38 cellular contexts compared by ENCODE assay signal in genomic region chr19:17627161-17627560, GRCh38.
"Had no signal": no experiment of that assay in that cellular context is flagged by ENCODE, and none has a peak within 500 bp of the region (broad histone marks: within the 10 kb centered on the region; RNA-seq: fewer than 3 reads in every experiment).

No MANE protein-coding gene starts in this region.

- H3K4me1 ChIP-seq: ascending aorta had no signal

- H3K27me3 ChIP-seq: ascending aorta, cardiac muscle cell had no signal

- H3K27ac ChIP-seq: ascending aorta, cardiac muscle cell, WERI-Rb-1 had no signal

- ATAC-seq: activated CD4-positive, alpha-beta T cell treated with anti-CD3 and anti-CD28 coated beads for 36 hours; activated CD4-positive, CD25-positive, alpha-beta regulatory T cell treated with anti-CD3 and anti-CD28 coated beads, Interleukin-2, amount 50 U/mL, for 24 hours; activated CD8-positive, alpha-beta memory T cell treated with anti-CD3 and anti-CD28 coated beads, Interleukin-2, amount 10 ng/mL, durations not matched to agents 7 days and 5 days; activated CD8-positive, alpha-beta T cell treated with anti-CD3 and anti-CD28 coated beads, Interleukin-2, amount 10 ng/mL, durations not matched to agents 7 days and 5 days; activated naive CD8-positive, alpha-beta T cell treated with anti-CD3 and anti-CD28 coated beads, Interleukin-2, amount 50 U/mL, for 24 hours; WTC11 had no signal

- H3K4me1 Mint-ChIP-seq: activated CD4-positive, alpha-beta T cell treated with anti-CD3 and anti-CD28 coated beads for 36 hours; activated naive CD4-positive, alpha-beta T cell treated with anti-CD3 and anti-CD28 coated beads, Interleukin-2, amount 50 U/mL, for 24 hours; brain; central memory CD8-positive, alpha-beta T cell; WTC11 had no signal

- H3K9me3 Mint-ChIP-seq: activated CD4-positive, alpha-beta T cell treated with anti-CD3 and anti-CD28 coated beads, Interleukin-2, amount 10 ng/mL, durations not matched to agents 7 days and 5 days; activated naive CD4-positive, alpha-beta T cell treated with anti-CD3 and anti-CD28 coated beads, Interleukin-2, amount 10 ng/mL, durations not matched to agents 7 days and 5 days; activated naive CD4-positive, alpha-beta T cell treated with anti-CD3 and anti-CD28 coated beads, Interleukin-2, amount 50 U/mL, for 24 hours; activated naive CD8-positive, alpha-beta T cell treated with anti-CD3 and anti-CD28 coated beads, Interleukin-2, amount 10 ng/mL, durations not matched to agents 7 days and 5 days; activated naive CD8-positive, alpha-beta T cell treated with anti-CD3 and anti-CD28 coated beads, Interleukin-2, amount 50 U/mL, for 24 hours; activated T-cell treated with anti-CD3 and anti-CD28 coated beads, Interleukin-2, amount 50 U/mL, for 24 hours; activated T-helper 2 cell treated with anti-CD3 and anti-CD28 coated beads, Interferon-gamma antibody, Interleukin-2, Interleukin-4, amounts not matched to agents 10 μg/mL and 5 μg/mL and 100 μg/mL, durations not matched to agents 14 hours and 24 hours and 36 hours; central memory CD8-positive, alpha-beta T cell; T-helper 1 cell treated with Interleukin-12 subunit alpha and Interleukin-12 subunit beta and Interleukin-4 antibody, amounts not matched to agents 30 μg/mL and 1 μg/mL, for 36 hours; T-helper 2 cell treated with Interferon-gamma antibody and Interleukin-4, amounts not matched to agents 5 μg/mL and 100 μg/mL, for 36 hours; WTC11 had no signal

- H3K27me3 Mint-ChIP-seq: activated CD4-positive, alpha-beta memory T cell treated with anti-CD3 and anti-CD28 coated beads, Interleukin-2, amount 10 ng/mL, durations not matched to agents 7 days and 5 days; activated CD4-positive, alpha-beta T cell treated with anti-CD3 and anti-CD28 coated beads, Interleukin-2, amount 10 ng/mL, durations not matched to agents 7 days and 5 days; activated CD8-positive, alpha-beta memory T cell treated with anti-CD3 and anti-CD28 coated beads, Interleukin-2, amount 10 ng/mL, durations not matched to agents 7 days and 5 days; activated naive CD4-positive, alpha-beta T cell treated with anti-CD3 and anti-CD28 coated beads, Interleukin-2, amount 10 ng/mL, durations not matched to agents 7 days and 5 days; activated naive CD4-positive, alpha-beta T cell treated with anti-CD3 and anti-CD28 coated beads, Interleukin-2, amount 50 U/mL, for 24 hours; activated naive CD8-positive, alpha-beta T cell; activated T-cell treated with anti-CD3 and anti-CD28 coated beads, Interleukin-2, amount 50 U/mL, for 24 hours; brain; central memory CD8-positive, alpha-beta T cell had no signal

- H3K27ac Mint-ChIP-seq: activated CD4-positive, alpha-beta memory T cell treated with anti-CD3 and anti-CD28 coated beads, Interleukin-2, amount 10 ng/mL, durations not matched to agents 7 days and 5 days; activated CD4-positive, alpha-beta T cell treated with anti-CD3 and anti-CD28 coated beads for 36 hours; activated CD4-positive, alpha-beta T cell treated with anti-CD3 and anti-CD28 coated beads, Interleukin-2, amount 10 ng/mL, durations not matched to agents 7 days and 5 days; activated CD8-positive, alpha-beta memory T cell treated with anti-CD3 and anti-CD28 coated beads, Interleukin-2, amount 10 ng/mL, durations not matched to agents 7 days and 5 days; activated CD8-positive, alpha-beta T cell treated with anti-CD3 and anti-CD28 coated beads, Interleukin-2, amount 10 ng/mL, durations not matched to agents 7 days and 5 days; activated naive CD4-positive, alpha-beta T cell treated with anti-CD3 and anti-CD28 coated beads, Interleukin-2, amount 10 ng/mL, durations not matched to agents 7 days and 5 days; activated naive CD4-positive, alpha-beta T cell treated with anti-CD3 and anti-CD28 coated beads, Interleukin-2, amount 50 U/mL, for 24 hours; activated naive CD8-positive, alpha-beta T cell; activated naive CD8-positive, alpha-beta T cell treated with anti-CD3 and anti-CD28 coated beads, Interleukin-2, amount 10 ng/mL, durations not matched to agents 7 days and 5 days; activated naive CD8-positive, alpha-beta T cell treated with anti-CD3 and anti-CD28 coated beads, Interleukin-2, amount 50 U/mL, for 24 hours; activated T-cell treated with anti-CD3 and anti-CD28 coated beads, Interleukin-2, amount 50 U/mL, for 24 hours; activated T-helper 2 cell treated with anti-CD3 and anti-CD28 coated beads, Interferon-gamma antibody, Interleukin-2, Interleukin-4, amounts not matched to agents 10 μg/mL and 5 μg/mL and 100 μg/mL, durations not matched to agents 14 hours and 24 hours and 36 hours; brain; T-helper 1 cell treated with Interleukin-12 subunit alpha and Interleukin-12 subunit beta and Interleukin-4 antibody, amounts not matched to agents 30 μg/mL and 1 μg/mL, for 36 hours; T-helper 2 cell treated with Interferon-gamma antibody and Interleukin-4, amounts not matched to agents 5 μg/mL and 100 μg/mL, for 36 hours; WTC11 had no signal

- DNase-seq: activated CD4-positive, alpha-beta memory T cell treated with anti-CD3 and anti-CD28 coated beads, Interleukin-2, amount 10 ng/mL, durations not matched to agents 7 days and 5 days; activated CD4-positive, alpha-beta T cell treated with anti-CD3 and anti-CD28 coated beads for 1 hour; activated CD4-positive, alpha-beta T cell treated with anti-CD3 and anti-CD28 coated beads for 36 hours; activated CD4-positive, alpha-beta T cell treated with anti-CD3 and anti-CD28 coated beads for 48 hours; activated CD4-positive, alpha-beta T cell treated with anti-CD3 and anti-CD28 coated beads, Interleukin-2, amount 10 ng/mL, durations not matched to agents 7 days and 5 days; activated CD4-positive, alpha-beta T cell treated with anti-CD3 and anti-CD28 coated beads, Interleukin-2, amount 50 U/mL, for 48 hours; activated CD4-positive, CD25-positive, alpha-beta regulatory T cell; activated CD8-positive, alpha-beta memory T cell treated with anti-CD3 and anti-CD28 coated beads for 24 hours; activated CD8-positive, alpha-beta memory T cell treated with anti-CD3 and anti-CD28 coated beads, Interleukin-2, amount 10 ng/mL, durations not matched to agents 7 days and 5 days; activated CD8-positive, alpha-beta memory T cell treated with anti-CD3 and anti-CD28 coated beads, Interleukin-2, amount 50 U/mL, for 48 hours; activated CD8-positive, alpha-beta T cell treated with anti-CD3 and anti-CD28 coated beads, Interleukin-2, amount 10 ng/mL, durations not matched to agents 7 days and 5 days; activated effector memory CD4-positive, alpha-beta T cell treated with Interleukin-2 at 50 U/mL for 16 hours; activated gamma-delta T cell; activated naive CD4-positive, alpha-beta T cell treated with anti-CD3 and anti-CD28 coated beads, Interleukin-2, amount 10 ng/mL, durations not matched to agents 7 days and 5 days; activated naive CD4-positive, alpha-beta T cell treated with Interleukin-2 at 50 U/mL for 16 hours; activated naive CD8-positive, alpha-beta T cell treated with anti-CD3 and anti-CD28 coated beads, Interleukin-2, amount 10 ng/mL, durations not matched to agents 7 days and 5 days; activated naive CD8-positive, alpha-beta T cell treated with anti-CD3 and anti-CD28 coated beads, Interleukin-2, amount 50 U/mL, for 24 hours; activated T-cell treated with anti-CD3 and anti-CD28 coated beads, Interleukin-2, amount 50 U/mL, for 24 hours; activated T-cell treated with anti-CD3 and anti-CD28 coated beads, Interleukin-2, amount 50 U/mL, for 48 hours; amygdala; anterior cingulate cortex; caudate nucleus; cerebellar nuclear complex; T-helper 1 cell; T-helper 2 cell; T-helper 9 cell; WERI-Rb-1 had no signal

- H3K4me3 Mint-ChIP-seq: activated CD4-positive, alpha-beta memory T cell treated with anti-CD3 and anti-CD28 coated beads, Interleukin-2, amount 10 ng/mL, durations not matched to agents 7 days and 5 days; activated CD4-positive, alpha-beta T cell treated with anti-CD3 and anti-CD28 coated beads for 36 hours; activated CD4-positive, alpha-beta T cell treated with anti-CD3 and anti-CD28 coated beads, Interleukin-2, amount 10 ng/mL, durations not matched to agents 7 days and 5 days; activated CD8-positive, alpha-beta memory T cell treated with anti-CD3 and anti-CD28 coated beads, Interleukin-2, amount 10 ng/mL, durations not matched to agents 7 days and 5 days; activated CD8-positive, alpha-beta T cell treated with anti-CD3 and anti-CD28 coated beads, Interleukin-2, amount 10 ng/mL, durations not matched to agents 7 days and 5 days; activated naive CD4-positive, alpha-beta T cell treated with anti-CD3 and anti-CD28 coated beads, Interleukin-2, amount 10 ng/mL, durations not matched to agents 7 days and 5 days; activated naive CD4-positive, alpha-beta T cell treated with anti-CD3 and anti-CD28 coated beads, Interleukin-2, amount 50 U/mL, for 24 hours; activated naive CD8-positive, alpha-beta T cell; activated naive CD8-positive, alpha-beta T cell treated with anti-CD3 and anti-CD28 coated beads, Interleukin-2, amount 10 ng/mL, durations not matched to agents 7 days and 5 days; activated naive CD8-positive, alpha-beta T cell treated with anti-CD3 and anti-CD28 coated beads, Interleukin-2, amount 50 U/mL, for 24 hours; activated T-cell treated with anti-CD3 and anti-CD28 coated beads, Interleukin-2, amount 50 U/mL, for 24 hours; brain; central memory CD8-positive, alpha-beta T cell; T-helper 1 cell treated with Interleukin-12 subunit alpha and Interleukin-12 subunit beta and Interleukin-4 antibody, amounts not matched to agents 30 μg/mL and 1 μg/mL, for 36 hours; T-helper 2 cell treated with Interferon-gamma antibody and Interleukin-4, amounts not matched to agents 5 μg/mL and 100 μg/mL, for 36 hours; WTC11 had no signal

- H3K36me3 Mint-ChIP-seq: activated CD8-positive, alpha-beta memory T cell treated with anti-CD3 and anti-CD28 coated beads, Interleukin-2, amount 10 ng/mL, durations not matched to agents 7 days and 5 days; activated naive CD4-positive, alpha-beta T cell treated with anti-CD3 and anti-CD28 coated beads, Interleukin-2, amount 10 ng/mL, durations not matched to agents 7 days and 5 days; activated naive CD4-positive, alpha-beta T cell treated with anti-CD3 and anti-CD28 coated beads, Interleukin-2, amount 50 U/mL, for 24 hours; activated naive CD8-positive, alpha-beta T cell; activated naive CD8-positive, alpha-beta T cell treated with anti-CD3 and anti-CD28 coated beads, Interleukin-2, amount 10 ng/mL, durations not matched to agents 7 days and 5 days had no signal

- H3K36me3 ChIP-seq: ascending aorta, cardiac muscle cell had no signal

- H3K4me3 ChIP-seq: ascending aorta, cardiac muscle cell had no signal
